ENCODE assay signal across 8 cellular contexts in genomic region chr2:169798718-169799495, GRCh38. TPM values are rescaled to one million over a fixed set of nuclear protein-coding genes. Genes with fewer than 3 reads are reported as not detected.
A peak's percentile ranks its signal among the peaks of the same experiment; 100 is the strongest.
DNase-seq lines count a peak whose midpoint lies in the region; ATAC-seq and TF ChIP-seq lines count a peak whose summit lies in the region.

TSS of gene SSB (plus strand) at chr2:169798871. CDS start at chr2:169800961, 2,090 bp downstream.

- peak within 1 kb of the TSS; percentile 93 for H3K4me3 Mint-ChIP-seq in activated CD4-positive, alpha-beta T cell treated with anti-CD3 and anti-CD28 coated beads for 36 hours

- H3K9me3 Mint-ChIP-seq in activated CD4-positive, alpha-beta T cell treated with anti-CD3 and anti-CD28 coated beads for 36 hours (ENCODE audit: low read depth), result no peaks in the 10 kb centered on the region

- ATAC-seq in GM19043 (IDR thresholded peaks at IDR 0.05; ENCODE audit: low read depth, unreplicated experiment) (peak; percentile 98), HG03378 (IDR thresholded peaks at IDR 0.05; ENCODE audit: unreplicated experiment) (peak; percentile 85)
- peak; percentile 98 for ATAC-seq in activated CD4-positive, alpha-beta T cell treated with anti-CD3 and anti-CD28 coated beads for 36 hours

- H3K36me3 Mint-ChIP-seq in activated CD4-positive, alpha-beta T cell treated with anti-CD3 and anti-CD28 coated beads for 36 hours (ENCODE audit: low read depth), result peaks cover 16% of the 10 kb centered on the region

- no peaks in the 10 kb centered on the region for H3K27me3 Mint-ChIP-seq in activated CD4-positive, alpha-beta T cell treated with anti-CD3 and anti-CD28 coated beads for 36 hours

- CTCF ChIA-PET in activated CD4-positive, alpha-beta T cell treated with anti-CD3 and anti-CD28 coated beads for 36 hours (lab: Charles Lee), result interaction anchor here (0.6 to 1.0 kb wide), 3 partner anchors 16 to 25 kb away, joined by 3 to 5 read pairs (median 3); no protein-coding TSS in a partner anchor

- H3K4me1 Mint-ChIP-seq in activated CD4-positive, alpha-beta T cell treated with anti-CD3 and anti-CD28 coated beads for 36 hours, result peaks cover 22% of the 10 kb centered on the region

- POLR2A ChIA-PET in activated CD4-positive, alpha-beta T cell treated with anti-CD3 and anti-CD28 coated beads for 36 hours (lab: Charles Lee), result interaction anchor here (1.2 to 1.6 kb wide), 2 partner anchors 29 to 214 kb away, joined by 4 to 12 read pairs; partner anchors contain the start of gene UBR3

- DNase-seq in AG20443 (ENCODE audit: low spot score) (peak; percentile 100), NCI-H510A treated with DMSO at 0.1 percent for 48 hours (lab: John Stamatoyannopoulos, UW) (peak; percentile 96), choroid plexus epithelial cell (ENCODE audit: low read depth) (peak; percentile 94), kidney glomerular epithelial cell (lab: John Stamatoyannopoulos, UW) (peak; percentile 89)
- DNase-seq in activated CD4-positive, alpha-beta T cell treated with anti-CD3 and anti-CD28 coated beads for 36 hours, result peak; percentile 98
- DNase-seq in stimulated activated CD4-positive, alpha-beta T cell treated with anti-CD3 and anti-CD28 coated beads, Interleukin-1b, Interleukin-23, amount 100 ng/mL, for 1 hour (ENCODE audit: low read depth in 2 of 2), result peak; percentile 83 to 86

- peak within 1 kb of the TSS; percentile 72 for H3K4me3 ChIP-seq in choroid plexus epithelial cell (ENCODE audit: low read depth, low read length)

- peak within 1 kb of the TSS; percentile 91 for H3K27ac Mint-ChIP-seq in activated CD4-positive, alpha-beta T cell treated with anti-CD3 and anti-CD28 coated beads for 36 hours

- intact Hi-C loops in activated CD4-positive, alpha-beta T cell treated with anti-CD3 and anti-CD28 coated beads for 36 hours (cut with DNase I, micrococcal nuclease), result loop anchor here (1.0 to 5.0 kb wide), 8 partner anchors 28 to 226 kb away; partner anchors contain the start of genes CFAP210 (in 2 of the 2), PHOSPHO2 (in 2 of the 2), PPIG (in 2 of the 2) and FASTKD1 (in 1 of the 2)

- no peak for TF ChIP-seq CTCF in choroid plexus epithelial cell (conservative IDR thresholded peaks at IDR 0.05; ENCODE audit: low read depth, low read length)

RNA-seq across cellular contexts. Expression of gene SSB, which starts in this region (rescaled TPM):
- 100 to 1,000 TPM; 127 to 138 TPM for total RNA-seq in activated CD4-positive, alpha-beta T cell treated with anti-CD3 and anti-CD28 coated beads for 36 hours

Comparison
In these comparisons a context has a peak if more than half of its experiments do, and no peak if none do; other contexts are left out.
1. Peak in every context shown above with its lines: DNase-seq, ATAC-seq and H3K4me3 ChIP-seq.